Comparison of ENCODE assay signal across 1 cellular context in the genomic region with DNA sequence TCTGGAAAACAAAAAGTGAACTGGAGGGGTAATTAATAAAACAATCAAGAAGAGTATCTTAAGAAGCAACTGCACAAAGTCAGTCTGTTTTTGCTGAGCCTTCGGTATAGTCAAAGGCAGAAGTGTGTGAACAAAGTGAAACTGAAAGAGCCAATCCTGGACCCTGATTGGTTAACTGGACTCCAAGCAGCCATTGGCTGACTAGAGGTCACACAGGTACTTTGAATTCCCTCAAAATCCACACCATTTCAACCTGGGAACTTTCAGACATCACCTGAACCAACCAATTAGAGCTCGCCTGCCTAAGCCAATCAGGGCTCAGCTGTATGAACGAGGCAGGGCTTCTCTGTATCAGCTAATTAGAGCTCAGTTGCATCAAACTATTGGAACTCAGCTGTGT.
TF ChIP-seq lines count a peak whose summit lies in the region.

No MANE protein-coding gene starts in this region.

TF ChIP-seq in GM23338, 12 proteins besides CTCF, POLR2A, EP300 and RAD21 (continued from another document):
- TF ChIP-seq, protein P1, sequence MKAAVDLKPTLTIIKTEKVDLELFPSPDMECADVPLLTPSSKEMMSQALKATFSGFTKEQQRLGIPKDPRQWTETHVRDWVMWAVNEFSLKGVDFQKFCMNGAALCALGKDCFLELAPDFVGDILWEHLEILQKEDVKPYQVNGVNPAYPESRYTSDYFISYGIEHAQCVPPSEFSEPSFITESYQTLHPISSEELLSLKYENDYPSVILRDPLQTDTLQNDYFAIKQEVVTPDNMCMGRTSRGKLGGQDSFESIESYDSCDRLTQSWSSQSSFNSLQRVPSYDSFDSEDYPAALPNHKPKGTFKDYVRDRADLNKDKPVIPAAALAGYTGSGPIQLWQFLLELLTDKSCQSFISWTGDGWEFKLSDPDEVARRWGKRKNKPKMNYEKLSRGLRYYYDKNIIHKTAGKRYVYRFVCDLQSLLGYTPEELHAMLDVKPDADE (IDR thresholded peaks at IDR 0.05), result no peak
